23 cellular contexts compared by ENCODE assay signal in the genomic region with DNA sequence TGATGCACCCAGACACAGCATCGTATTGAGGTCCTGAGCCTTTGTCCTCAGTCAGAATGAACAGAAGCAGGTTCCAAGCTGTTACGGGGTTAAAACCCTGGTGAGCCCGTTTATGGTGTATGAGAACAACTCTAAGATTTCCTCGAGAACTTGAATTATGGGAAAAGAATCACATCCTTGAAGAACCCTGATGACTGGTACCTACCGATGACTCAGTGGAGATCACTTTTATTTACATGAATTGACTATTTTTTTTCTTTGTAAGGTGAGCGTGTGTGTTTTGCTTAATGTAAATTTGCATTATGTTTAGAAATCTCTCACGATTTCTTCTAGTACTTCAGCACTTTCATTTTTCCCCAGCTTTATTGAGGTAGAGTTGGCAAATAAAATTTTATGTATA. TPM values are rescaled to one million over a fixed set of nuclear protein-coding genes. Genes with fewer than 3 reads are reported as not detected.
DNase-seq lines count a peak whose midpoint lies in the region; ATAC-seq, FAIRE-seq and TF ChIP-seq lines count a peak whose summit lies in the region.
"Had no signal": no experiment of that assay in that cellular context is flagged by ENCODE, and none has a peak within 500 bp of the region (broad histone marks: within the 10 kb centered on the region; RNA-seq: fewer than 3 reads in every experiment).

No MANE protein-coding gene starts in this region.

- ATAC-seq in HG02852 (IDR thresholded peaks at IDR 0.05; ENCODE audit: unreplicated experiment): no peak
- ATAC-seq in GM21786 (IDR thresholded peaks at IDR 0.05; ENCODE audit: unreplicated experiment): no peak
- ATAC-seq: Right ventricle myocardium inferior had no signal

- FAIRE-seq in bronchial epithelial cell (lab: Jason Lieb, UNC): no peak
- FAIRE-seq: HTR-8/SVneo had no signal

- no peaks in the 10 kb centered on the region for H3K27me3 ChIP-seq in GM23248 (replicated peaks; ENCODE audit: insufficient read depth)
- H3K27me3 ChIP-seq in bronchial epithelial cell (ENCODE audit: control insufficient read depth, insufficient read depth, low read length): no peaks in the 10 kb centered on the region
- H3K27me3 ChIP-seq: BLaER1 treated with 17β-estradiol and CSF1 and Interleukin-3, amounts not matched to agents 10 nM and 100 nM; Peyer's patch had no signal

- H3K9ac ChIP-seq in GM23248: no peak overlapping the region
- H3K9ac ChIP-seq: BLaER1 treated with 17β-estradiol and CSF1 and Interleukin-3, amounts not matched to agents 10 nM and 100 nM; KMS-11 had no signal

- TF ChIP-seq CTCF in bronchial epithelial cell (IDR thresholded peaks at IDR 0.05; ENCODE audit: insufficient read depth, low read length, severe bottlenecking): no peak

- in situ Hi-C loops in GM23248 (cut with MboI): no loop called here

- 80% methylated on average over 7 of the region's 7 CpGs for WGBS in GM23248 (ENCODE audit: low coverage in 1 of 2, low lambda C conversion rate in 2 of 2, missing lambda C conversion rate in 2 of 2), 2 experiments

- no peaks in the 10 kb centered on the region for H3K79me2 ChIP-seq in GM23248 (ENCODE audit: insufficient read depth)

- H3K4me3 ChIP-seq in GM23248 (no peak overlapping the region), bronchial epithelial cell (ENCODE audit: low read depth, low read length) (no peak overlapping the region)
- H3K4me3 ChIP-seq: BLaER1 treated with 17β-estradiol and CSF1 and Interleukin-3, amounts not matched to agents 10 nM and 100 nM; HAP-1; Peyer's patch had no signal

- H3K4me1 ChIP-seq in GM23248 (ENCODE audit: insufficient read depth): no peaks in the 10 kb centered on the region
- H3K4me1 ChIP-seq: BLaER1 treated with 17β-estradiol and CSF1 and Interleukin-3, amounts not matched to agents 10 nM and 100 nM; Caco-2; HAP-1; Peyer's patch had no signal

- DNase-seq in GM23248 (peak; percentile 9), M059J (ENCODE audit: low read depth) (peak; percentile 50), bronchial epithelial cell (ENCODE audit: low read depth) (peak; percentile 54), GF-D8 (lab: John Stamatoyannopoulos, UW) (no peak), iPS-NIHi7 (ENCODE audit: extremely low spot score) (no peak)
- DNase-seq: ACHN; Caco-2; CD4-positive, alpha-beta memory T cell; NCI-H1105; NCI-H2029 treated with DMSO at 0.1 percent for 48 hours; NCI-H226; NCI-H510A treated with DMSO at 0.1 percent for 48 hours; NCI-H774; Peyer's patch had no signal

- H3K36me3 ChIP-seq in GM23248 (ENCODE audit: low read depth) (no peaks in the 10 kb centered on the region), bronchial epithelial cell (ENCODE audit: control insufficient read depth, insufficient read depth, low read length) (no peaks in the 10 kb centered on the region)
- H3K36me3 ChIP-seq: BLaER1 treated with 17β-estradiol and CSF1 and Interleukin-3, amounts not matched to agents 10 nM and 100 nM; HAP-1; Peyer's patch had no signal

- no peaks in the 10 kb centered on the region for H3K9me2 ChIP-seq in GM23248 (ENCODE audit: insufficient read depth)

- no peaks in the 10 kb centered on the region for H3F3A ChIP-seq in GM23248 (ENCODE audit: insufficient read depth)

- no peak overlapping the region for H3K27ac ChIP-seq in GM23248
- H3K27ac ChIP-seq: BLaER1 treated with 17β-estradiol and CSF1 and Interleukin-3, amounts not matched to agents 10 nM and 100 nM; KMS-11; Peyer's patch had no signal

- no peak overlapping the region for H2AFZ ChIP-seq in GM23248

- H3K4me2 ChIP-seq in GM23248 (ENCODE audit: unreplicated experiment): no peak overlapping the region
- H3K4me2 ChIP-seq: BLaER1 treated with 17β-estradiol and CSF1 and Interleukin-3, amounts not matched to agents 10 nM and 100 nM; KMS-11 had no signal

- no peaks in the 10 kb centered on the region for H3K9me3 ChIP-seq in GM23248 (ENCODE audit: low read depth)
- H3K9me3 ChIP-seq: Caco-2, HAP-1, Peyer's patch had no signal

- H4K20me1 ChIP-seq in GM23248 (ENCODE audit: insufficient read depth): no peaks in the 10 kb centered on the region
- H4K20me1 ChIP-seq: BLaER1 treated with 17β-estradiol and CSF1 and Interleukin-3, amounts not matched to agents 10 nM and 100 nM had no signal

RNA-seq across cellular contexts. Expression of gene KRTAP4-4, which starts 3.3 kb away (rescaled TPM):
- not detected in 2 replicates for total RNA-seq in GM23248 (2014; rRNA removed; shearing (Covaris generic))
- polyA plus RNA-seq in GM23248 (2016; fragmentation: Nextera tagmentation; extraction: Ambion mirVana): not detected in 2 replicates
- total RNA-seq in M059J (2014; rRNA removed; shearing (Covaris generic)): not detected in 2 replicates
- total RNA-seq in bronchial epithelial cell: not detected in 2 replicates
- total RNA-seq: Caco-2; CD4-positive, alpha-beta memory T cell; Daoy; Peyer's patch; Right ventricle myocardium inferior; SK-MEL-5 had no signal
- polyA plus RNA-seq: CD4-positive, alpha-beta memory T cell had no signal

RNA-seq across cellular contexts. Expression of gene KRTAP4-3, which starts 4.2 kb away (rescaled TPM):
- not detected in 2 replicates for total RNA-seq in GM23248 (2014; rRNA removed; shearing (Covaris generic))
- not detected in 2 replicates for polyA plus RNA-seq in GM23248 (2016; fragmentation: Nextera tagmentation; extraction: Ambion mirVana)
- not detected in 2 replicates for total RNA-seq in M059J (2014; rRNA removed; shearing (Covaris generic))
- not detected in 2 replicates for total RNA-seq in bronchial epithelial cell
- total RNA-seq: Caco-2; CD4-positive, alpha-beta memory T cell; Daoy; Peyer's patch; Right ventricle myocardium inferior; SK-MEL-5 had no signal
- polyA plus RNA-seq: CD4-positive, alpha-beta memory T cell had no signal

RNA-seq across cellular contexts. Expression of gene KRTAP4-2, which starts 14.2 kb away (rescaled TPM):
- not detected in 2 replicates for total RNA-seq in GM23248 (2014; rRNA removed; shearing (Covaris generic))
- not detected in 2 replicates for polyA plus RNA-seq in GM23248 (2016; fragmentation: Nextera tagmentation; extraction: Ambion mirVana)
- not detected in 2 replicates for total RNA-seq in M059J (2014; rRNA removed; shearing (Covaris generic))
- total RNA-seq in bronchial epithelial cell: not detected in 2 replicates
- total RNA-seq: Caco-2; CD4-positive, alpha-beta memory T cell; Daoy; Peyer's patch; Right ventricle myocardium inferior; SK-MEL-5 had no signal
- polyA plus RNA-seq: CD4-positive, alpha-beta memory T cell had no signal

RNA-seq across cellular contexts. Expression of gene KRTAP4-5, which starts 14.2 kb away (rescaled TPM):
- not detected in 2 replicates for total RNA-seq in GM23248 (2014; rRNA removed; shearing (Covaris generic))
- not detected in 2 replicates for polyA plus RNA-seq in GM23248 (2016; fragmentation: Nextera tagmentation; extraction: Ambion mirVana)
- total RNA-seq in M059J (2014; rRNA removed; shearing (Covaris generic)): not detected in 2 replicates
- not detected in 2 replicates for total RNA-seq in bronchial epithelial cell
- total RNA-seq: Caco-2; CD4-positive, alpha-beta memory T cell; Daoy; Peyer's patch; Right ventricle myocardium inferior; SK-MEL-5 had no signal
- polyA plus RNA-seq: CD4-positive, alpha-beta memory T cell had no signal

RNA-seq across cellular contexts. Expression of gene KRTAP4-1, which starts 20.9 kb away (rescaled TPM):
- 0.76 TPM in 1 of 2 replicates, not detected in the other for total RNA-seq in GM23248 (2014; rRNA removed; shearing (Covaris generic))
- not detected in 2 replicates for polyA plus RNA-seq in GM23248 (2016; fragmentation: Nextera tagmentation; extraction: Ambion mirVana)
- total RNA-seq in M059J (2014; rRNA removed; shearing (Covaris generic)): not detected in 2 replicates
- not detected in 2 replicates for total RNA-seq in bronchial epithelial cell
- total RNA-seq: Caco-2; CD4-positive, alpha-beta memory T cell; Daoy; Peyer's patch; Right ventricle myocardium inferior; SK-MEL-5 had no signal
- polyA plus RNA-seq: CD4-positive, alpha-beta memory T cell had no signal

Comparison
In these comparisons a context has a peak if more than half of its experiments do, and no peak if none do; other contexts are left out.
1. DNase-seq: peak in GM23248 (single experiment), M059J (single experiment) and bronchial epithelial cell (single experiment); none in GF-D8 (single experiment) and iPS-NIHi7 (single experiment).